In the genomic region with DNA sequence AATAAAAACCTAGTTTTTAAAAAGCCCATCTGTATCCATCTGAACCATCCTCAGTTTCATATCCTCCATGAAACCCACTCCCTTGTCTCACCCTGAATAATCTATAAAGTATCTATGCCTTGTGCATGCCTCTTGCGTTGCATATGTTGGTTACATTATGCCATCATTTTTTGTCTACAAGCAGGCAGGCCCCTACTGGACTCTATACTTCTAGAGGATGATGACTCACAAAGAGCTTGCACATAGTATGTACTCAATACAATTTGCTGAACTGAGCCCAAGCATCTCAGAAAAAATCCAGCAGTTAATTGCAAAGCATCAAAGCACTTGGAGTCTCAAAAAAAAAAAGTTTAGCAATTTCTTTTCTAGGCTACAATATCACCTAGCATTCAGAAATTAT, we compare ENCODE assay signal across 19 cellular contexts.
A peak's percentile ranks its signal among the peaks of the same experiment; 100 is the strongest.
DNase-seq lines count a peak whose midpoint lies in the region; ATAC-seq, FAIRE-seq and TF ChIP-seq lines count a peak whose summit lies in the region.
"Had no signal": no experiment of that assay in that cellular context is flagged by ENCODE, and none has a peak within 500 bp of the region (broad histone marks: within the 10 kb centered on the region; RNA-seq: fewer than 3 reads in every experiment).

No MANE protein-coding gene starts in this region.

- H3K27me3 ChIP-seq in RWPE2 (ENCODE audit: insufficient read depth, poor library complexity, severe bottlenecking) (no peaks in the 10 kb centered on the region), bronchial epithelial cell (ENCODE audit: control insufficient read depth, insufficient read depth, low read length) (no peaks in the 10 kb centered on the region)
- H3K27me3 ChIP-seq in CD4-positive, alpha-beta T cell (ENCODE audit: control insufficient read depth, insufficient read depth, low read length): no peaks in the 10 kb centered on the region
- H3K27me3 ChIP-seq: BE2C had no signal

- H3K4me1 Mint-ChIP-seq in memory B cell: peaks cover 5% of the 10 kb centered on the region
- H3K4me1 Mint-ChIP-seq in CD4-positive, alpha-beta T cell (ENCODE audit: low read depth): peaks cover 31% of the 10 kb centered on the region

- no peaks in the 10 kb centered on the region for H3K27me3 Mint-ChIP-seq in memory B cell
- H3K27me3 Mint-ChIP-seq in CD4-positive, alpha-beta T cell: no peaks in the 10 kb centered on the region

- TF ChIP-seq CTCF in RWPE2 (IDR thresholded peaks at IDR 0.05; ENCODE audit: poor library complexity, severe bottlenecking) (no peak), bronchial epithelial cell (IDR thresholded peaks at IDR 0.05; ENCODE audit: insufficient read depth, low read length, severe bottlenecking) (no peak)
- TF ChIP-seq CTCF in CD4-positive, alpha-beta T cell (IDR thresholded peaks at IDR 0.05): no peak

- no peak overlapping the region for H3K4me3 Mint-ChIP-seq in memory B cell
- no peak overlapping the region for H3K4me3 Mint-ChIP-seq in CD4-positive, alpha-beta T cell
- H3K4me3 Mint-ChIP-seq: CD8-positive, alpha-beta T cell; GM23338 had no signal

- intact Hi-C loops in CD4-positive, alpha-beta T cell (cut with DNase I, micrococcal nuclease): no loop called here

- peak; percentile 25 for DNase-seq in ELR (ENCODE audit: low read depth)
- DNase-seq in RWPE2 (ENCODE audit: low spot score): no peak
- peak; percentile 72 for DNase-seq in bronchial epithelial cell (ENCODE audit: low read depth)
- no peak for DNase-seq in memory B cell (ENCODE audit: low spot score in 2 of 2)
- DNase-seq in CD4-positive, alpha-beta T cell: no peak
- DNase-seq in HT-29 (ENCODE audit: low spot score): no peak
- DNase-seq: BE2C; CD8-positive, alpha-beta T cell; COR-L47; DMS153; DND-41; H7; IMR-90 had no signal

- H3K4me3 ChIP-seq in RWPE2 (ENCODE audit: severe bottlenecking): no peak overlapping the region
- no peak overlapping the region for H3K4me3 ChIP-seq in bronchial epithelial cell (ENCODE audit: low read depth, low read length)
- H3K4me3 ChIP-seq: A549, GM23338 had no signal

- peak; percentile 56; the same call in 2 of the 3 replicates for ATAC-seq in RWPE2 (ENCODE audit: low read depth)
- ATAC-seq in memory B cell (ENCODE audit: low read depth): no peak
- ATAC-seq in GM21576 (IDR thresholded peaks at IDR 0.05; ENCODE audit: unreplicated experiment): no peak
- ATAC-seq in CD4-positive, alpha-beta T cell (ENCODE audit: poor library complexity): no peak
- ATAC-seq in GM21390 (IDR thresholded peaks at IDR 0.05; ENCODE audit: unreplicated experiment): no peak
- ATAC-seq: A549; CD8-positive, alpha-beta T cell; GM23338 had no signal

- POLR2A ChIA-PET in CD4-positive, alpha-beta T cell (lab: Charles Lee): no interaction called here

- H3K9me3 Mint-ChIP-seq in memory B cell: no peaks in the 10 kb centered on the region
- H3K9me3 Mint-ChIP-seq in CD4-positive, alpha-beta T cell: no peaks in the 10 kb centered on the region
- H3K9me3 Mint-ChIP-seq: CD8-positive, alpha-beta T cell; GM23338 had no signal

- CTCF ChIA-PET in CD4-positive, alpha-beta T cell (lab: Charles Lee): no interaction called here

- H3K36me3 ChIP-seq in RWPE2 (ENCODE audit: low read depth): no peaks in the 10 kb centered on the region; the same call in none of the 2 replicates
- H3K36me3 ChIP-seq in bronchial epithelial cell (ENCODE audit: control insufficient read depth, insufficient read depth, low read length): no peaks in the 10 kb centered on the region
- H3K36me3 ChIP-seq: BE2C had no signal

- peaks cover 21% of the 10 kb centered on the region for H3K36me3 Mint-ChIP-seq in memory B cell
- peaks cover 53% of the 10 kb centered on the region for H3K36me3 Mint-ChIP-seq in CD4-positive, alpha-beta T cell (ENCODE audit: low read depth)

- H3K4me1 ChIP-seq in RWPE2 (ENCODE audit: insufficient read depth, poor library complexity, severe bottlenecking): peaks cover 7% of the 10 kb centered on the region
- H3K4me1 ChIP-seq: A549, BE2C had no signal

- peak overlapping the region; percentile 13 for H3K27ac Mint-ChIP-seq in memory B cell
- H3K27ac Mint-ChIP-seq in CD4-positive, alpha-beta T cell: no peak overlapping the region
- H3K27ac Mint-ChIP-seq: CD8-positive, alpha-beta T cell; GM23338 had no signal

- no peaks in the 10 kb centered on the region for H3K9me3 ChIP-seq in RWPE2 (ENCODE audit: severe bottlenecking)
- no peaks in the 10 kb centered on the region for H3K9me3 ChIP-seq in CD4-positive, alpha-beta T cell (ENCODE audit: control insufficient read depth, low read length)
- H3K9me3 ChIP-seq: A549, BE2C had no signal

- no peak for FAIRE-seq in bronchial epithelial cell (lab: Jason Lieb, UNC)
- FAIRE-seq: A549 had no signal

- no peak overlapping the region for H3K27ac ChIP-seq in RWPE2 (ENCODE audit: poor library complexity, severe bottlenecking)
- H3K27ac ChIP-seq in CD4-positive, alpha-beta T cell (ENCODE audit: low read depth, low read length): no peak overlapping the region
- H3K27ac ChIP-seq: A549, C4-2B, HL-60 had no signal

Comparison
In these comparisons a context has a peak if more than half of its experiments do, and no peak if none do; other contexts are left out.
1. DNase-seq: peak in ELR (single experiment) and bronchial epithelial cell (single experiment); none in RWPE2 (single experiment), memory B cell (0 of 2), CD4-positive, alpha-beta T cell (0 of 10) and HT-29 (single experiment).